Comparison of ENCODE assay signal across 8 cellular contexts in the genomic region with DNA sequence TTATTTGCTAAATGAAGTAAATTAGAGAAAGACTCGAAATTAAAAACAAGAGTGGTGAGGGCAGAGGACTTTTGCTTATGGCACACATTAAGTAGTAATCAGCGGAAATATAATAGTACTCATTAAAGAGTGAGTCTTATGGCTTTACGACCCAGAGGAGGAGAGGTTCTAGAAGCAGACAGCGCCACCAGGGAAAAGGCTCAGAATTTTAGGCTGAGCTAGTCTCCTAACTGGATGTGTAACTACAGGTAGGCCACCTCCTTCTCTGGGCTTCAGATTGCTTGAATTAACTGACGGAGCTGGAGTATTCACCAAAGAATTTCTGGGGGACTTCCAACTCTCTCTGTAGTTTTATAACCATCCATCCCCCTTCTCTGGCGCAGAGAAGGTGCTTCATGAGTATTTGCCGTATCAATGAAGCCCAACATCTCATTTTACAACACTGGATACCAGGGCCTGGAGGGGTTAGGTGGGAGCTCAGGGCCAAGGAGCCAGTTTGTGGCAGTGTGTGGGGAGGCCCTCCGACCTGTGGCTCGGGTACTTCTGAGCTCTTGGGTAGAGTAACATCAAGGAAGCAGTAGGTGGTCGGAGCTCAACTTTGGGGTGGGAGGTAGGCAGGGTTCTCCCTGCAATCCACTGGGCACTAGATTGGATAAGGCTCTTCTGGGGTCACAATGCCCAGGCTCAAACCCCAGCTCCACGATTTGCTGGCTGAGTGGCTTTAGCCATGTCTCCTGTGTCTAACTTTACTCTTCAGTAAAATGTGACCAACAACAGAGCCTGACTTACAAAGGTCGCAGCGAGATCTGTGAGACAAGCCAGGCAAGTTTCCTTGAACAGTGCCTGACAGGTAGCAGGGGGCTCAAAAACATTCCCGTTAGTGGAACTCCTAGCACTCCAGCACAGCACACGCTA. TPM values are rescaled to one million over a fixed set of nuclear protein-coding genes. Genes with fewer than 3 reads are reported as not detected.
DNase-seq lines count a peak whose midpoint lies in the region; ATAC-seq lines count a peak whose summit lies in the region.

No MANE protein-coding gene starts in this region.

- H3K36me3 Mint-ChIP-seq in natural killer cell treated with Interleukin-12 subunit alpha and Interleukin-12 subunit beta and Interleukin-15 and Interleukin-18, amount 100 ng/mL, for 72 hours: peaks cover 15% of the 10 kb centered on the region

- H3K9me3 ChIP-seq in BLaER1: no peaks in the 10 kb centered on the region
- H3K9me3 ChIP-seq in MG63: peaks cover 3% of the 10 kb centered on the region; the same call in 1 of the 2 replicates
- no peaks in the 10 kb centered on the region for H3K9me3 ChIP-seq in duodenal mucosa (ENCODE audit: control insufficient read depth in 1 of 2, low read length in 2 of 2)

- peaks cover 45 to 56% of the 10 kb centered on the region in 2 donors for H3K4me1 Mint-ChIP-seq in natural killer cell treated with Interleukin-12 subunit alpha and Interleukin-12 subunit beta and Interleukin-15 and Interleukin-18, amount 100 ng/mL, for 72 hours (ENCODE audit: low read depth in 2 of 2)

- H3K27me3 Mint-ChIP-seq in natural killer cell treated with Interleukin-12 subunit alpha and Interleukin-12 subunit beta and Interleukin-15 and Interleukin-18, amount 100 ng/mL, for 72 hours: no peaks in the 10 kb centered on the region

- H3K27ac Mint-ChIP-seq in natural killer cell treated with Interleukin-12 subunit alpha and Interleukin-12 subunit beta and Interleukin-15 and Interleukin-18, amount 100 ng/mL, for 72 hours: peak overlapping the region; percentile 95

- H3K4me3 Mint-ChIP-seq in natural killer cell treated with Interleukin-12 subunit alpha and Interleukin-12 subunit beta and Interleukin-15 and Interleukin-18, amount 100 ng/mL, for 72 hours: peak overlapping the region; percentile 99

- no peaks in the 10 kb centered on the region for H3K9me3 Mint-ChIP-seq in natural killer cell treated with Interleukin-12 subunit alpha and Interleukin-12 subunit beta and Interleukin-15 and Interleukin-18, amount 100 ng/mL, for 72 hours

- no peak for DNase-seq in MG63
- DNase-seq in natural killer cell treated with Interleukin-12 subunit alpha and Interleukin-12 subunit beta and Interleukin-15 and Interleukin-18, amount 100 ng/mL, for 72 hours (ENCODE audit: low spot score): no peak
- DNase-seq in NCI-H128 (lab: John Stamatoyannopoulos, UW; ENCODE audit: unreplicated experiment): no peak

- peaks cover 37% of the 10 kb centered on the region for H4K20me1 ChIP-seq in BLaER1

- ATAC-seq in natural killer cell treated with Interleukin-12 subunit alpha and Interleukin-12 subunit beta and Interleukin-15 and Interleukin-18, amount 100 ng/mL, for 72 hours: no peak
- ATAC-seq in HG03520 (IDR thresholded peaks at IDR 0.05; ENCODE audit: unreplicated experiment) (no peak), HG03135 (IDR thresholded peaks at IDR 0.05; ENCODE audit: unreplicated experiment) (no peak), HG02588 (IDR thresholded peaks at IDR 0.05; ENCODE audit: unreplicated experiment) (no peak)

- H3K9ac ChIP-seq in BLaER1 (peak overlapping the region; percentile 90), duodenal mucosa (ENCODE audit: low read depth in 1 of 2, low read length in 2 of 2) (peak overlapping the region; percentile 82 to 95)

- H3K27me3 ChIP-seq in BLaER1 (no peaks in the 10 kb centered on the region), MG63 (no peaks in the 10 kb centered on the region), duodenal mucosa (ENCODE audit: control insufficient read depth in 1 of 2, insufficient read depth in 2 of 2, low read length in 2 of 2) (no peaks in the 10 kb centered on the region)

- H3K4me3 ChIP-seq in BLaER1 (peak overlapping the region; percentile 90), MG63 (peak overlapping the region; percentile 84), duodenal mucosa (ENCODE audit: low read depth in 1 of 2, low read length in 2 of 2) (peak overlapping the region; percentile 92 to 94)

- peak overlapping the region; percentile 96 for H3K4me2 ChIP-seq in BLaER1

- peaks cover 33% of the 10 kb centered on the region for H3K4me1 ChIP-seq in BLaER1
- peaks cover 31 to 34% of the 10 kb centered on the region in 2 donors for H3K4me1 ChIP-seq in duodenal mucosa (ENCODE audit: control insufficient read depth in 1 of 2, insufficient read depth in 2 of 2, low read length in 2 of 2)

- H3K27ac ChIP-seq in BLaER1 (peak overlapping the region; percentile 93), duodenal mucosa (ENCODE audit: low read depth, low read length) (peak overlapping the region; percentile 87)

- H3K36me3 ChIP-seq in BLaER1 (peaks cover 57% of the 10 kb centered on the region), MG63 (peaks cover 20% of the 10 kb centered on the region), duodenal mucosa (ENCODE audit: control insufficient read depth in 1 of 2, insufficient read depth in 2 of 2, low read length in 2 of 2) (peaks cover 10 to 32% of the 10 kb centered on the region in 2 donors)

RNA-seq across cellular contexts. Expression of a gene that starts 1.1 kb away (rescaled TPM):
- 22.0 and 24.3 TPM in 2 replicates for total RNA-seq in MG63 (2014; rRNA removed; shearing (Covaris generic); ENCODE audit: low replicate concordance)
- 10 to 100 TPM; 13.2 to 14.6 TPM for total RNA-seq in natural killer cell treated with Interleukin-12 subunit alpha and Interleukin-12 subunit beta and Interleukin-15 and Interleukin-18, amount 100 ng/mL, for 72 hours

RNA-seq across cellular contexts. Expression of a gene that starts 1.3 kb away (rescaled TPM):
- 97.6 and 97.8 TPM in 2 replicates for total RNA-seq in MG63 (2014; rRNA removed; shearing (Covaris generic); ENCODE audit: low replicate concordance)
- 10 to 100 TPM; 37.3 to 42.6 TPM for total RNA-seq in natural killer cell treated with Interleukin-12 subunit alpha and Interleukin-12 subunit beta and Interleukin-15 and Interleukin-18, amount 100 ng/mL, for 72 hours

RNA-seq across cellular contexts. Expression of a gene that starts 54.8 kb away (rescaled TPM):
- total RNA-seq in MG63 (2014; rRNA removed; shearing (Covaris generic); ENCODE audit: low replicate concordance): 8.2 and 12.0 TPM in 2 replicates
- 10 to 100 TPM; 24.6 to 31.5 TPM for total RNA-seq in natural killer cell treated with Interleukin-12 subunit alpha and Interleukin-12 subunit beta and Interleukin-15 and Interleukin-18, amount 100 ng/mL, for 72 hours

RNA-seq across cellular contexts. Expression of a gene that starts 55.1 kb away (rescaled TPM):
- 19.7 and 27.5 TPM in 2 replicates for total RNA-seq in MG63 (2014; rRNA removed; shearing (Covaris generic); ENCODE audit: low replicate concordance)
- total RNA-seq in natural killer cell treated with Interleukin-12 subunit alpha and Interleukin-12 subunit beta and Interleukin-15 and Interleukin-18, amount 100 ng/mL, for 72 hours: 10 to 100 TPM; 15.1 to 15.2 TPM
